16 cellular contexts compared by ENCODE assay signal in genomic region chr2:240462073-240462703, GRCh38. TPM values are rescaled to one million over a fixed set of nuclear protein-coding genes. Genes with fewer than 3 reads are reported as not detected.
DNase-seq lines count a peak whose midpoint lies in the region; ATAC-seq lines count a peak whose summit lies in the region.
"Had no signal": no experiment of that assay in that cellular context is flagged by ENCODE, and none has a peak within 500 bp of the region (broad histone marks: within the 10 kb centered on the region; RNA-seq: fewer than 3 reads in every experiment).

No MANE protein-coding gene starts in this region.

- no peak overlapping the region for H3K4me3 Mint-ChIP-seq in activated CD4-positive, alpha-beta T cell treated with anti-CD3 and anti-CD28 coated beads for 36 hours
- H3K4me3 Mint-ChIP-seq in activated CD4-positive, alpha-beta T cell treated with anti-CD3 and anti-CD28 coated beads, Interleukin-2, amount 10 ng/mL, durations not matched to agents 24 days and 14 days: no peak overlapping the region
- H3K4me3 Mint-ChIP-seq: effector memory CD8-positive, alpha-beta T cell; GM23338; stimulated activated naive CD8-positive, alpha-beta T cell treated with anti-CD3 and anti-CD28 coated beads, Interleukin-15, Interleukin-2, amounts not matched to agents 100 ng/mL and 50 ng/mL, for 24 hours had no signal

- H3K36me3 Mint-ChIP-seq in activated CD4-positive, alpha-beta T cell treated with anti-CD3 and anti-CD28 coated beads for 36 hours (ENCODE audit: low read depth): no peaks in the 10 kb centered on the region
- H3K36me3 Mint-ChIP-seq in activated CD4-positive, alpha-beta T cell treated with anti-CD3 and anti-CD28 coated beads, Interleukin-2, amount 10 ng/mL, durations not matched to agents 24 days and 14 days (ENCODE audit: low read depth): no peaks in the 10 kb centered on the region

- intact Hi-C loops in activated CD4-positive, alpha-beta T cell treated with anti-CD3 and anti-CD28 coated beads for 36 hours (cut with DNase I, micrococcal nuclease): no loop called here
- intact Hi-C loops in activated CD4-positive, alpha-beta T cell treated with anti-CD3 and anti-CD28 coated beads, Interleukin-2, amount 10 ng/mL, durations not matched to agents 24 days and 14 days (cut with micrococcal nuclease): no loop called here
- intact Hi-C loops in left ventricle myocardium superior (cut with micrococcal nuclease) (no loop called here), posterior vena cava (cut with DNase I) (no loop called here)

- H3K4me1 Mint-ChIP-seq in activated CD4-positive, alpha-beta T cell treated with anti-CD3 and anti-CD28 coated beads for 36 hours: no peaks in the 10 kb centered on the region
- no peaks in the 10 kb centered on the region for H3K4me1 Mint-ChIP-seq in activated CD4-positive, alpha-beta T cell treated with anti-CD3 and anti-CD28 coated beads, Interleukin-2, amount 10 ng/mL, durations not matched to agents 24 days and 14 days

- no peak for ATAC-seq in activated CD4-positive, alpha-beta T cell treated with anti-CD3 and anti-CD28 coated beads for 36 hours
- no peak for ATAC-seq in left ventricle myocardium superior
- ATAC-seq: effector memory CD8-positive, alpha-beta T cell; GM23338 had no signal

- no peaks in the 10 kb centered on the region for H3K27me3 Mint-ChIP-seq in activated CD4-positive, alpha-beta T cell treated with anti-CD3 and anti-CD28 coated beads for 36 hours
- no peaks in the 10 kb centered on the region for H3K27me3 Mint-ChIP-seq in activated CD4-positive, alpha-beta T cell treated with anti-CD3 and anti-CD28 coated beads, Interleukin-2, amount 10 ng/mL, durations not matched to agents 24 days and 14 days

- H3K9me3 Mint-ChIP-seq in activated CD4-positive, alpha-beta T cell treated with anti-CD3 and anti-CD28 coated beads for 36 hours (ENCODE audit: low read depth): no peaks in the 10 kb centered on the region
- no peaks in the 10 kb centered on the region for H3K9me3 Mint-ChIP-seq in activated CD4-positive, alpha-beta T cell treated with anti-CD3 and anti-CD28 coated beads, Interleukin-2, amount 10 ng/mL, durations not matched to agents 24 days and 14 days
- H3K9me3 Mint-ChIP-seq: effector memory CD8-positive, alpha-beta T cell; GM23338; stimulated activated naive CD8-positive, alpha-beta T cell treated with anti-CD3 and anti-CD28 coated beads, Interleukin-15, Interleukin-2, amounts not matched to agents 100 ng/mL and 50 ng/mL, for 24 hours had no signal

- CTCF ChIA-PET in activated CD4-positive, alpha-beta T cell treated with anti-CD3 and anti-CD28 coated beads for 36 hours (lab: Charles Lee): interaction anchor here (0.5 kb wide), 1 partner anchor 353 kb away, joined by 3 read pairs; no protein-coding TSS in a partner anchor

- POLR2A ChIA-PET in activated CD4-positive, alpha-beta T cell treated with anti-CD3 and anti-CD28 coated beads for 36 hours (lab: Charles Lee): no interaction called here

- H3K27ac Mint-ChIP-seq in activated CD4-positive, alpha-beta T cell treated with anti-CD3 and anti-CD28 coated beads for 36 hours: no peak overlapping the region
- no peak overlapping the region for H3K27ac Mint-ChIP-seq in activated CD4-positive, alpha-beta T cell treated with anti-CD3 and anti-CD28 coated beads, Interleukin-2, amount 10 ng/mL, durations not matched to agents 24 days and 14 days
- H3K27ac Mint-ChIP-seq: effector memory CD8-positive, alpha-beta T cell; GM23338; stimulated activated naive CD8-positive, alpha-beta T cell treated with anti-CD3 and anti-CD28 coated beads, Interleukin-15, Interleukin-2, amounts not matched to agents 100 ng/mL and 50 ng/mL, for 24 hours had no signal

- DNase-seq in activated CD4-positive, alpha-beta T cell treated with anti-CD3 and anti-CD28 coated beads for 36 hours: peak; percentile 3
- no peak for DNase-seq in activated CD4-positive, alpha-beta T cell treated with anti-CD3 and anti-CD28 coated beads, Interleukin-2, amount 10 ng/mL, durations not matched to agents 24 days and 14 days
- peak in 3 of 5 donors; percentile 0 to 7 (median 6) for DNase-seq in T-helper 1 cell
- DNase-seq in left ventricle myocardium superior: peak; percentile 28
- peak; percentile 77 for DNase-seq in posterior vena cava (ENCODE audit: low spot score)
- no peak for DNase-seq in AG20443 (ENCODE audit: low spot score)
- no peak for DNase-seq in GM19238 (ENCODE audit: insufficient read length, low spot score)
- no peak for DNase-seq in NCI-H446 treated with DMSO at 0.1 percent for 48 hours (lab: John Stamatoyannopoulos, UW)
- DNase-seq: activated CD4-positive, alpha-beta T cell treated with anti-CD3 and anti-CD28 coated beads for 4 hours; effector memory CD8-positive, alpha-beta T cell; foreskin fibroblast; NCI-H1436; OCI-M1; stimulated activated CD4-positive, alpha-beta T cell treated with anti-CD3 and anti-CD28 coated beads, Interleukin-2, amount 100 ng/mL, for 48 hours had no signal

RNA-seq across cellular contexts. Expression of gene GPC1, which starts 26.7 kb away (rescaled TPM):
- total RNA-seq in activated CD4-positive, alpha-beta T cell treated with anti-CD3 and anti-CD28 coated beads for 36 hours: 1 to 10 TPM; 1.7 to 2.0 TPM
- 5.9 and 6.6 TPM in 2 replicates for total RNA-seq in activated CD4-positive, alpha-beta T cell treated with anti-CD3 and anti-CD28 coated beads, Interleukin-2, amount 10 ng/mL, durations not matched to agents 24 days and 14 days
- total RNA-seq in left ventricle myocardium superior (177 TPM), posterior vena cava (10 to 100 TPM; 69.5 to 83.1 TPM)

Comparison
In these comparisons a context has a peak if more than half of its experiments do, and no peak if none do; other contexts are left out.
1. DNase-seq: peak in activated CD4-positive, alpha-beta T cell treated with anti-CD3 and anti-CD28 coated beads for 36 hours (single experiment), T-helper 1 cell (3 of 5), left ventricle myocardium superior (single experiment) and posterior vena cava (single experiment); none in activated CD4-positive, alpha-beta T cell treated with anti-CD3 and anti-CD28 coated beads, Interleukin-2, amount 10 ng/mL, durations not matched to agents 24 days and 14 days (single experiment), AG20443 (single experiment), GM19238 (single experiment) and NCI-H446 treated with DMSO at 0.1 percent for 48 hours (single experiment).